ENCODE assay signal across 22 cellular contexts in genomic region chr6:46072866-46073265, GRCh38. TPM values are rescaled to one million over a fixed set of nuclear protein-coding genes. Genes with fewer than 3 reads are reported as not detected.
"Had no signal": no experiment of that assay in that cellular context is flagged by ENCODE, and none has a peak within 500 bp of the region (broad histone marks: within the 10 kb centered on the region; RNA-seq: fewer than 3 reads in every experiment).

No MANE protein-coding gene starts in this region.

- H3K27me3 ChIP-seq: SJSA1 had no signal

- H3K4me1 ChIP-seq: SJSA1 had no signal

- H3K9me3 ChIP-seq: SJSA1 had no signal

- H3K4me3 ChIP-seq: SJSA1, SK-N-MC had no signal

- H3K36me3 ChIP-seq: SJSA1 had no signal

- H3K27ac ChIP-seq: SJSA1, SK-N-MC had no signal

- DNase-seq: KBM-7, MV-4-11, NCI-H1048, NCI-H1105, NCI-H1417, NCI-H1436 treated with DMSO at 0.1 percent for 48 hours, NCI-H1694, NCI-H187 treated with DMSO at 0.1 percent for 48 hours, NCI-H2029 treated with DMSO at 0.1 percent for 48 hours, NCI-H2171 treated with DMSO at 0.1 percent for 48 hours, NCI-H524, NCI-H526 treated with DMSO at 0.1 percent for 48 hours, NCI-H774, Right ventricle myocardium superior, RPMI8226, SIG-M5 had no signal

- FAIRE-seq: RCC 7860 had no signal

RNA-seq across cellular contexts. Expression of gene CLIC5, which starts 57.2 kb away (rescaled TPM):
- total RNA-seq: LHCN-M2, MCF 10A, NCI-H460 had no signal
